ENCODE assay signal across 1 cellular context in genomic region chrX:133609151-133609550, GRCh38.
TF ChIP-seq lines count a peak whose summit lies in the region.

No MANE protein-coding gene starts in this region.

TF ChIP-seq in GM12878, 131 proteins besides CTCF, POLR2A, EP300 and RAD21 (continued from another document):
- TF ChIP-seq TCF7 (IDR thresholded peaks at IDR 0.05; ENCODE audit: borderline replicate concordance) (no peak), POLR2AphosphoS5 (IDR thresholded peaks at IDR 0.05; ENCODE audit: low read length) (no peak), MAX (IDR thresholded peaks at IDR 0.05; ENCODE audit: low read depth, low read length) (no peak), SIN3A (IDR thresholded peaks at IDR 0.05; ENCODE audit: low read depth, low read length) (no peak), MTA3 (IDR thresholded peaks at IDR 0.05; ENCODE audit: borderline replicate concordance, low read length) (no peak), BMI1 (IDR thresholded peaks at IDR 0.05; ENCODE audit: borderline replicate concordance) (no peak), HSF1 (IDR thresholded peaks at IDR 0.05; ENCODE audit: low read depth, low read length) (no peak), PML (IDR thresholded peaks at IDR 0.05; ENCODE audit: low read length) (no peak)
